7 cellular contexts compared by ENCODE assay signal in genomic region chrX:130204647-130205046, GRCh38.
"Had no signal": no experiment of that assay in that cellular context is flagged by ENCODE, and none has a peak within 500 bp of the region (broad histone marks: within the 10 kb centered on the region; RNA-seq: fewer than 3 reads in every experiment).

No MANE protein-coding gene starts in this region.

- H2AFZ ChIP-seq: GM23338 had no signal

- H3K27ac ChIP-seq: HL-60 had no signal

- FAIRE-seq: H54, K562 had no signal

- H3K4me2 ChIP-seq: GM23338 had no signal

- ATAC-seq: GM23338, K562 had no signal

- H3K4me3 ChIP-seq: GM23338, K562 had no signal

- DNase-seq: H9, HCEC 1CT, IMR-90 had no signal
